ENCODE assay signal across 24 cellular contexts in genomic region chr4:82230310-82230709, GRCh38.
DNase-seq lines count a peak whose midpoint lies in the region; ATAC-seq, FAIRE-seq and TF ChIP-seq lines count a peak whose summit lies in the region.
"Had no signal": no experiment of that assay in that cellular context is flagged by ENCODE, and none has a peak within 500 bp of the region (broad histone marks: within the 10 kb centered on the region; RNA-seq: fewer than 3 reads in every experiment).

No MANE protein-coding gene starts in this region.

- DNase-seq in CD14-positive monocyte (ENCODE audit: low spot score): no peak
- DNase-seq in HPDE6-E6E7 (ENCODE audit: extremely low spot score): peak; percentile 9
- no peak for DNase-seq in breast epithelium (ENCODE audit: low spot score in 2 of 2)
- peak; percentile 61 for DNase-seq in foreskin melanocyte
- no peak for DNase-seq in NAMALWA (ENCODE audit: low spot score)
- no peak for DNase-seq in MM.1S
- DNase-seq in frontal cortex (ENCODE audit: low spot score in 2 of 2): no peak
- DNase-seq: C1 segment of cervical spinal cord, COR-L47, DMS153, H9, Kasumi-1, MV-4-11, NCI-H1417 treated with DMSO at 0.1 percent for 48 hours, NCI-H1930, NCI-H69, Right ventricle myocardium superior had no signal

- H3K79me2 ChIP-seq in MM.1S (ENCODE audit: low read length): no peaks in the 10 kb centered on the region

- H3K9me3 Mint-ChIP-seq in CD14-positive monocyte: peaks cover 0 to 2% (median 0%) of the 10 kb centered on the region in 7 donors
- H3K9me3 Mint-ChIP-seq: H9 had no signal

- intact Hi-C loops in CD14-positive monocyte (cut with micrococcal nuclease): no loop called here
- intact Hi-C loops in breast epithelium (cut with DNase I; ENCODE audit: low total_unique reads): no loop called here

- no peaks in the 10 kb centered on the region for H3K9me3 ChIP-seq in breast epithelium
- no peaks in the 10 kb centered on the region for H3K9me3 ChIP-seq in MM.1S (replicated peaks; ENCODE audit: insufficient read depth, low read length)
- H3K9me3 ChIP-seq: A549 had no signal

- no peak overlapping the region for H2AFZ ChIP-seq in MM.1S (ENCODE audit: low read length)

- TF ChIP-seq CTCF in CD14-positive monocyte (IDR thresholded peaks at IDR 0.05) (no peak), breast epithelium (IDR thresholded peaks at IDR 0.05) (no peak), MM.1S (IDR thresholded peaks at IDR 0.05; ENCODE audit: low read length) (no peak)

- no peaks in the 10 kb centered on the region for H3K4me1 ChIP-seq in breast epithelium
- H3K4me1 ChIP-seq in MM.1S (ENCODE audit: low read length): no peaks in the 10 kb centered on the region
- H3K4me1 ChIP-seq: A549 had no signal

- H4K20me1 ChIP-seq in MM.1S (ENCODE audit: insufficient read depth, low read length): no peaks in the 10 kb centered on the region

- no peak for ATAC-seq in GM19463 (IDR thresholded peaks at IDR 0.05; ENCODE audit: unreplicated experiment)
- ATAC-seq: A549, Panc1 had no signal

- no peak overlapping the region for H3K9ac ChIP-seq in MM.1S (ENCODE audit: low read length)

- peaks cover 38% of the 10 kb centered on the region for H3K4me1 Mint-ChIP-seq in CD14-positive monocyte
- H3K4me1 Mint-ChIP-seq: H9, IgD-negative memory B cell had no signal

- no peaks in the 10 kb centered on the region for H3K9me2 ChIP-seq in MM.1S (replicated peaks; ENCODE audit: insufficient read depth, low read length)

- H3K36me3 Mint-ChIP-seq in CD14-positive monocyte: no peaks in the 10 kb centered on the region
- H3K36me3 Mint-ChIP-seq: IgD-negative memory B cell had no signal

- H3F3A ChIP-seq in MM.1S (ENCODE audit: insufficient read depth, low read length): no peaks in the 10 kb centered on the region

- H3K4me3 Mint-ChIP-seq in CD14-positive monocyte: no peak overlapping the region
- H3K4me3 Mint-ChIP-seq: H9, IgD-negative memory B cell had no signal

- no peak overlapping the region for H3K4me3 ChIP-seq in breast epithelium
- no peak overlapping the region for H3K4me3 ChIP-seq in MM.1S (ENCODE audit: low read length)
- H3K4me3 ChIP-seq: A549, SK-N-MC had no signal

- peak overlapping the region in 6 of 7 donors; percentile 77 to 89 (median 82) for H3K27ac Mint-ChIP-seq in CD14-positive monocyte
- H3K27ac Mint-ChIP-seq: H9, IgD-negative memory B cell had no signal

- H3K27me3 Mint-ChIP-seq in CD14-positive monocyte (ENCODE audit: low read depth in 3 of 3): peaks cover 0 to 2% (median 0%) of the 10 kb centered on the region in 3 donors

- H3K36me3 ChIP-seq in breast epithelium (no peaks in the 10 kb centered on the region), MM.1S (replicated peaks; ENCODE audit: insufficient read depth, low read length) (no peaks in the 10 kb centered on the region)

- H3K27ac ChIP-seq in breast epithelium (peak overlapping the region; percentile 39 to 77), MM.1S (ENCODE audit: low read length) (no peak overlapping the region)
- H3K27ac ChIP-seq: A549, SK-N-MC had no signal

- FAIRE-seq in frontal cortex (lab: Jason Lieb, UNC): no peak
- FAIRE-seq: A549, GM19239, HTR-8/SVneo had no signal

- H3K27me3 ChIP-seq in breast epithelium: no peaks in the 10 kb centered on the region
- H3K27me3 ChIP-seq in MM.1S (replicated peaks; ENCODE audit: insufficient read depth, low read length): no peaks in the 10 kb centered on the region

- H3K4me2 ChIP-seq in MM.1S (ENCODE audit: low read depth, low read length): no peak overlapping the region
- H3K4me2 ChIP-seq: A549 had no signal

- no peak for TF ChIP-seq POLR2A in breast epithelium (IDR thresholded peaks at IDR 0.05)

Comparison
In these comparisons a context has a peak if more than half of its experiments do, and no peak if none do; other contexts are left out.
1. DNase-seq: peak in HPDE6-E6E7 (single experiment) and foreskin melanocyte (single experiment); none in CD14-positive monocyte (single experiment), breast epithelium (0 of 2), NAMALWA (single experiment), MM.1S (single experiment) and frontal cortex (0 of 2).